Comparison of ENCODE assay signal across 13 cellular contexts in genomic region chr5:170275376-170275994, GRCh38. TPM values are rescaled to one million over a fixed set of nuclear protein-coding genes. Genes with fewer than 3 reads are reported as not detected.
A peak's percentile ranks its signal among the peaks of the same experiment; 100 is the strongest.
DNase-seq lines count a peak whose midpoint lies in the region; ATAC-seq and TF ChIP-seq lines count a peak whose summit lies in the region.
"Had no signal": no experiment of that assay in that cellular context is flagged by ENCODE, and none has a peak within 500 bp of the region (broad histone marks: within the 10 kb centered on the region; RNA-seq: fewer than 3 reads in every experiment).

No MANE protein-coding gene starts in this region.

- H3K27me3 Mint-ChIP-seq in T-helper 2 cell treated with Interferon-gamma antibody and Interleukin-4, amounts not matched to agents 5 μg/mL and 100 μg/mL, for 36 hours (ENCODE audit: low read depth) = no peaks in the 10 kb centered on the region

- intact Hi-C loops in colonic mucosa (cut with DNase I) = no loop called here
- intact Hi-C loops in lower leg skin (cut with DNase I; ENCODE audit: low total_unique reads) = no loop called here

- H3K27ac Mint-ChIP-seq in T-helper 2 cell treated with Interferon-gamma antibody and Interleukin-4, amounts not matched to agents 5 μg/mL and 100 μg/mL, for 36 hours = peak overlapping the region; percentile 90

- peaks cover 85% of the 10 kb centered on the region for H3K4me1 Mint-ChIP-seq in T-helper 2 cell treated with Interferon-gamma antibody and Interleukin-4, amounts not matched to agents 5 μg/mL and 100 μg/mL, for 36 hours (ENCODE audit: low read depth)

- no peak for ATAC-seq in stimulated activated naive CD8-positive, alpha-beta T cell treated with anti-CD3 and anti-CD28 coated beads, Interleukin-15, Interleukin-2, amounts not matched to agents 100 U/mL and 50 U/mL, for 24 hours
- ATAC-seq: right cardiac atrium had no signal

- peak overlapping the region; percentile 83 for H3K4me3 Mint-ChIP-seq in T-helper 2 cell treated with Interferon-gamma antibody and Interleukin-4, amounts not matched to agents 5 μg/mL and 100 μg/mL, for 36 hours
- H3K4me3 Mint-ChIP-seq: nephron had no signal

- no peak for TF ChIP-seq POLR2A in lower leg skin (IDR thresholded peaks at IDR 0.05)

- no peak for TF ChIP-seq CTCF in colonic mucosa (IDR thresholded peaks at IDR 0.05)
- TF ChIP-seq CTCF in lower leg skin (IDR thresholded peaks at IDR 0.05) = no peak

- peak; percentile 80 for DNase-seq in activated effector memory CD4-positive, alpha-beta T cell treated with anti-CD3 and anti-CD28 coated beads, Interleukin-2, amount 50 U/mL, for 16 hours
- DNase-seq in activated effector memory CD4-positive, alpha-beta T cell treated with Interleukin-2 at 50 U/mL for 16 hours = no peak
- DNase-seq in T-helper 2 cell treated with Interferon-gamma antibody and Interleukin-4, amounts not matched to agents 5 μg/mL and 100 μg/mL, for 36 hours (ENCODE audit: low spot score) = peak; percentile 45
- no peak for DNase-seq in colonic mucosa
- DNase-seq in stimulated activated naive CD8-positive, alpha-beta T cell treated with anti-CD3 and anti-CD28 coated beads, Interleukin-15, Interleukin-2, amounts not matched to agents 100 U/mL and 50 U/mL, for 24 hours = peak; percentile 45
- no peak for DNase-seq in lower leg skin (ENCODE audit: low spot score in 2 of 2)
- no peak for DNase-seq in NCI-H2029 (lab: John Stamatoyannopoulos, UW)
- no peak for DNase-seq in hippocampal formation (lab: John Stamatoyannopoulos, UW)
- DNase-seq: left ventricle myocardium inferior, NCI-H2081 treated with DMSO at 0.1 percent for 48 hours, right cardiac atrium had no signal

- H3K27me3 ChIP-seq in colonic mucosa = no peaks in the 10 kb centered on the region

- no peaks in the 10 kb centered on the region for H3K9me3 ChIP-seq in colonic mucosa
- H3K9me3 ChIP-seq: left ventricle myocardium inferior had no signal

- H3K9ac ChIP-seq in colonic mucosa (ENCODE audit: low read depth in 2 of 2, low read length in 2 of 2) = no peak overlapping the region

- peaks cover 3% of the 10 kb centered on the region for H3K4me1 ChIP-seq in colonic mucosa

- no peaks in the 10 kb centered on the region for H3K9me3 Mint-ChIP-seq in T-helper 2 cell treated with Interferon-gamma antibody and Interleukin-4, amounts not matched to agents 5 μg/mL and 100 μg/mL, for 36 hours
- H3K9me3 Mint-ChIP-seq: nephron had no signal

- H3K27ac ChIP-seq in colonic mucosa = peak overlapping the region; percentile 7
- H3K27ac ChIP-seq: left ventricle myocardium inferior had no signal

- H3K36me3 ChIP-seq in colonic mucosa = no peaks in the 10 kb centered on the region
- H3K36me3 ChIP-seq: left ventricle myocardium inferior had no signal

- WGBS in lower leg skin, 2 donors = 82 to 84% methylated on average over 8 of the region's 8 CpGs

- H3K36me3 Mint-ChIP-seq in T-helper 2 cell treated with Interferon-gamma antibody and Interleukin-4, amounts not matched to agents 5 μg/mL and 100 μg/mL, for 36 hours (ENCODE audit: low read depth) = peaks cover 86% of the 10 kb centered on the region

- no peak overlapping the region for H3K4me3 ChIP-seq in colonic mucosa
- H3K4me3 ChIP-seq in lower leg skin (ENCODE audit: low read depth, poor library complexity, severe bottlenecking) = no peak overlapping the region
- H3K4me3 ChIP-seq: left ventricle myocardium inferior had no signal

RNA-seq across cellular contexts. Expression of gene LCP2, which starts 22.1 kb away (rescaled TPM):
- total RNA-seq in colonic mucosa (10 to 100 TPM in 1 of 2 donors, 1 to 10 TPM in 1; 8.0 to 13.4 TPM), lower leg skin (1 to 10 TPM; 4.6 to 6.5 (median 5.7) TPM)

RNA-seq across cellular contexts. Expression of gene C5orf58, which starts 42.7 kb away (rescaled TPM):
- total RNA-seq in colonic mucosa (not detected), lower leg skin (under 1 TPM in 1 of 4 donors, not detected in 3; 0.19 TPM)
- total RNA-seq: dermis microvascular lymphatic vessel endothelial cell had no signal

Comparison
In these comparisons a context has a peak if more than half of its experiments do, and no peak if none do; other contexts are left out.
1. DNase-seq: peak in activated effector memory CD4-positive, alpha-beta T cell treated with anti-CD3 and anti-CD28 coated beads, Interleukin-2, amount 50 U/mL, for 16 hours (single experiment), T-helper 2 cell treated with Interferon-gamma antibody and Interleukin-4, amounts not matched to agents 5 μg/mL and 100 μg/mL, for 36 hours (single experiment) and stimulated activated naive CD8-positive, alpha-beta T cell treated with anti-CD3 and anti-CD28 coated beads, Interleukin-15, Interleukin-2, amounts not matched to agents 100 U/mL and 50 U/mL, for 24 hours (single experiment); none in activated effector memory CD4-positive, alpha-beta T cell treated with Interleukin-2 at 50 U/mL for 16 hours (single experiment), colonic mucosa (single experiment), lower leg skin (0 of 2), NCI-H2029 (single experiment) and hippocampal formation (0 of 2).